23 cellular contexts compared by ENCODE assay signal in the genomic region with DNA sequence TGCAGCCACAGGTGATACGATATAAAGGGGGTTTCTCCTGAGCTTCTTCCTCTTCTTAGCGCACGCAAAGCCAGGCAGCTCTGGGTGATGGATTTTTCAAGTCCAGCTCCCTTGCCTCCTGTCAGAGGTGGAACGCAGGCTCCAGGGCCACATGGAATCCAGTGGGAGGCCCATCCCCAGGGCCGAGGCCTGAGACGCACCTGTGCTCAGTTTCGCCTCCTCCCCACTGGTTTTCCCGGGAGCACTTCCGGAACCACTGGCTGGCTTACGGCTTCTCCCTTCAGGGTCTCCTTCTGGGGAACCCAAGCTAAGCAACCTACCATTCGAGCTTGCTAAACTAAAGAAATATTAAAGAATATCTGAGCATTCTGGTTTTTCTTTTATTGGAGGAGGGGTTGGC.
"Had no signal": no experiment of that assay in that cellular context is flagged by ENCODE, and none has a peak within 500 bp of the region (broad histone marks: within the 10 kb centered on the region; RNA-seq: fewer than 3 reads in every experiment).

No MANE protein-coding gene starts in this region.

- ATAC-seq: left colon; left lung; naive thymus-derived CD8-positive, alpha-beta T cell; pancreas; sciatic nerve; stimulated activated naive B cell treated with anti-CD40 and anti-IgM and Interleukin-4, amounts not matched to agents 10 μg/mL and 1 μg/mL and 100 μg/mL, for 72 hours; stimulated activated naive CD8-positive, alpha-beta T cell treated with anti-CD3 and anti-CD28 coated beads, Interleukin-15, Interleukin-2, amounts not matched to agents 100 U/mL and 50 U/mL, for 24 hours had no signal

- H3K4me3 ChIP-seq: left lung, pancreas, prostate gland, skin epidermis, stomach, testis, thyroid gland, transverse colon, upper lobe of left lung, vagina had no signal

- H3K27me3 ChIP-seq: left lung, pancreas, stomach, testis, thyroid gland, transverse colon, upper lobe of left lung, vagina had no signal

- H3K4me1 ChIP-seq: prostate gland, testis had no signal

- H3K27ac ChIP-seq: left lung, pancreas, prostate gland, skin epidermis, stomach, testis, thyroid gland, transverse colon, upper lobe of left lung, vagina had no signal

- DNase-seq: hippocampal formation; kidney; left colon; naive thymus-derived CD8-positive, alpha-beta T cell; nucleus accumbens; pancreas; retina; stimulated activated CD4-positive, alpha-beta T cell treated with anti-CD3 and anti-CD28 coated beads, Interleukin-12 subunit alpha, Interleukin-12 subunit beta, amount 100 ng/mL, for 4 hours; stimulated activated CD4-positive, alpha-beta T cell treated with anti-CD3 and anti-CD28 coated beads, Interleukin-15, amount 100 ng/mL, for 24 hours; stimulated activated CD4-positive, alpha-beta T cell treated with anti-CD3 and anti-CD28 coated beads, Interleukin-2, amount 100 ng/mL, for 24 hours; stimulated activated CD4-positive, alpha-beta T cell treated with anti-CD3 and anti-CD28 coated beads, Interleukin-4, amount 100 ng/mL, for 1 hour; stimulated activated naive B cell treated with anti-CD40 and anti-IgM and Interleukin-4, amounts not matched to agents 10 μg/mL and 1 μg/mL and 100 μg/mL, for 72 hours; stimulated activated naive CD8-positive, alpha-beta T cell treated with anti-CD3 and anti-CD28 coated beads, Interleukin-15, Interleukin-2, amounts not matched to agents 100 U/mL and 50 U/mL, for 24 hours; stomach; testis; thyroid gland; transverse colon; upper lobe of left lung had no signal

- H3K9me3 ChIP-seq: left lung, pancreas, prostate gland, stomach, testis, thyroid gland, transverse colon, upper lobe of left lung, vagina had no signal
